24 cellular contexts compared by ENCODE assay signal in the genomic region with DNA sequence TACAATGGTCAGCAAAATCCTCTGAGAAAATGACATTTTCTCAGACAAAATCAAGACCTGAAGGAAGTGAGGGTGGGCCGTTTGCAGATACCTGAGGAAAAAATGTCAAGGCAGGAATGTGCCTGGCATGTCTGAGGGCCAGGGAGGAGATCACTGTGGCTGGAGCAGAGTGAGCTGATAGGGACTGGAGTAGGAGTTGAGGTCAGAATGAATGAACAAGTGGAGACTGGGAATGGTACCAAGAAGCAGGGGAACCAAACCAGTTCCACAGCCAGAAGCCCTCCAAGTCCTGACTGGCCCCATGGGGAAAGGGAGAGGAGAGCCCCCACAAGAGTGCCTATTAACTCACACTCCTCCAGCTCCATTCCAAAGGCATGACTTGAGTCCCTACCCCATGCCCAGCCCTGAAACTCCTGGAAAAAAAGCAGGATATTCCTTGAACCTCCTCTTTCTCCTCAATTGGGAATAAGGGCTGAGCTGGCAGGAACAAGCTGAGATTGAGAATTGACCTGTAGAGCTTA.
"Had no signal": no experiment of that assay in that cellular context is flagged by ENCODE, and none has a peak within 500 bp of the region (broad histone marks: within the 10 kb centered on the region; RNA-seq: fewer than 3 reads in every experiment).

No MANE protein-coding gene starts in this region.

- H2AFZ ChIP-seq: hepatocyte had no signal

- DNase-seq: heart right ventricle; islet precursor cell; left ventricle myocardium superior; midbrain; mucosa of descending colon; naive thymus-derived CD4-positive, alpha-beta T cell; ovary; right lobe of liver; stimulated activated CD4-positive, alpha-beta T cell treated with anti-CD3 and anti-CD28 coated beads, Interleukin-1b, Interleukin-23, amount 100 ng/mL, for 48 hours; stimulated activated CD4-positive, alpha-beta T cell treated with anti-CD3 and anti-CD28 coated beads, Interleukin-2, amount 100 ng/mL, for 48 hours; stimulated activated CD4-positive, alpha-beta T cell treated with anti-CD3 and anti-CD28 coated beads, Interleukin-4, amount 100 ng/mL, for 4 hours; stimulated activated CD8-positive, alpha-beta memory T cell treated with anti-CD3 and anti-CD28 coated beads, Interleukin-4, amount 100 ng/mL, for 48 hours; stimulated activated naive CD4-positive, alpha-beta T cell treated with Interleukin-2 at 50 U/mL for 16 hours; stimulated activated naive CD8-positive, alpha-beta T cell treated with anti-CD3 and anti-CD28 coated beads, Interleukin-15, amount 100 ng/mL, for 72 hours; substantia nigra; upper lobe of left lung had no signal

- ATAC-seq: heart right ventricle; left ventricle myocardium superior; mucosa of descending colon; naive thymus-derived CD4-positive, alpha-beta T cell; natural killer cell treated with Interleukin-12 subunit alpha and Interleukin-12 subunit beta and Interleukin-15 and Interleukin-18, amount 100 ng/mL, for 72 hours; right lobe of liver; stimulated activated memory B cell treated with anti-CD40 and anti-IgM and Interleukin-4, amounts not matched to agents 10 μg/mL and 1 μg/mL and 100 μg/mL, for 72 hours; stimulated activated naive CD8-positive, alpha-beta T cell treated with anti-CD3 and anti-CD28 coated beads, Interleukin-15, amount 100 ng/mL, for 72 hours had no signal

- H3K36me3 ChIP-seq: heart right ventricle, ovary, right atrium auricular region, right lobe of liver, tibial nerve, upper lobe of left lung had no signal

- H3K9me3 ChIP-seq: heart right ventricle, mucosa of descending colon, ovary, right atrium auricular region, right lobe of liver, tibial nerve, upper lobe of left lung had no signal

- H3K79me2 ChIP-seq: hepatocyte had no signal

- H3K27me3 ChIP-seq: heart right ventricle, hepatocyte, ovary, right atrium auricular region, right lobe of liver, tibial nerve, upper lobe of left lung had no signal

- H3K4me1 ChIP-seq: heart right ventricle, right atrium auricular region, right lobe of liver, tibial nerve, upper lobe of left lung had no signal

- H3K27ac ChIP-seq: heart right ventricle, hepatocyte, ovary, right atrium auricular region, right lobe of liver, tibial nerve, upper lobe of left lung had no signal

- H3K4me2 ChIP-seq: hepatocyte, smooth muscle cell had no signal

- H3K4me3 ChIP-seq: heart right ventricle, hepatocyte, lung, mucosa of descending colon, ovary, right atrium auricular region, right lobe of liver, smooth muscle cell, tibial nerve, upper lobe of left lung had no signal

- FAIRE-seq: urothelium cell line had no signal
